ENCODE assay signal across 8 cellular contexts in genomic region chr20:25178563-25179438, GRCh38. TPM values are rescaled to one million over a fixed set of nuclear protein-coding genes. Genes with fewer than 3 reads are reported as not detected.
DNase-seq lines count a peak whose midpoint lies in the region; ATAC-seq, FAIRE-seq and TF ChIP-seq lines count a peak whose summit lies in the region.

No MANE protein-coding gene starts in this region.

- no peaks in the 10 kb centered on the region for H3K36me3 ChIP-seq in Panc1 (ENCODE audit: control insufficient read depth, insufficient read depth, low read length)

- POLR2A ChIA-PET in activated CD4-positive, alpha-beta T cell treated with anti-CD3 and anti-CD28 coated beads for 36 hours (lab: Charles Lee), result no interaction called here
- POLR2A ChIA-PET in Panc1 (lab: Charles Lee), result no interaction called here

- H3K27me3 ChIP-seq in Panc1 (ENCODE audit: control insufficient read depth, insufficient read depth, low read length), result no peaks in the 10 kb centered on the region

- TF ChIP-seq CTCF in Panc1 (IDR thresholded peaks at IDR 0.05), result peak; percentile 95

- H3K4me1 Mint-ChIP-seq in activated CD4-positive, alpha-beta T cell treated with anti-CD3 and anti-CD28 coated beads for 36 hours, result peaks cover 2% of the 10 kb centered on the region

- H3K4me1 ChIP-seq in Panc1 (ENCODE audit: control insufficient read depth, insufficient read depth, low read length), result peaks cover 35% of the 10 kb centered on the region

- H3K27me3 Mint-ChIP-seq in activated CD4-positive, alpha-beta T cell treated with anti-CD3 and anti-CD28 coated beads for 36 hours, result peaks cover 4% of the 10 kb centered on the region

- H3K9me3 ChIP-seq in Panc1 (ENCODE audit: control insufficient read depth, insufficient read depth, low read depth, low read length), result no peaks in the 10 kb centered on the region

- H3K36me3 Mint-ChIP-seq in activated CD4-positive, alpha-beta T cell treated with anti-CD3 and anti-CD28 coated beads for 36 hours (ENCODE audit: low read depth), result peaks cover 3% of the 10 kb centered on the region

- no peak overlapping the region for H3K4me3 Mint-ChIP-seq in activated CD4-positive, alpha-beta T cell treated with anti-CD3 and anti-CD28 coated beads for 36 hours

- CTCF ChIA-PET in activated CD4-positive, alpha-beta T cell treated with anti-CD3 and anti-CD28 coated beads for 36 hours (lab: Charles Lee), result interaction anchor here (0.6 to 2.8 kb wide), 16 partner anchors 8 to 189 kb away, joined by 3 to 8 read pairs (median 4); no protein-coding TSS in a partner anchor
- CTCF ChIA-PET in Panc1 (lab: Charles Lee), result interaction anchor here (0.6 to 1.9 kb wide), 9 partner anchors 48 to 183 kb away, joined by 3 to 11 read pairs (median 4); no protein-coding TSS in a partner anchor

- H3K9me3 Mint-ChIP-seq in activated CD4-positive, alpha-beta T cell treated with anti-CD3 and anti-CD28 coated beads for 36 hours (ENCODE audit: low read depth), result peaks cover 5% of the 10 kb centered on the region

- H3K4me3 ChIP-seq in Panc1 (ENCODE audit: low read depth in 2 of 2, low read length in 2 of 2), result peak overlapping the region in 1 of 2 experiments; percentile 29; a peak in 2 of 4 replicates

- intact Hi-C loops in activated CD4-positive, alpha-beta T cell treated with anti-CD3 and anti-CD28 coated beads for 36 hours (cut with DNase I, micrococcal nuclease), result loop anchor here (1.0 to 2.0 kb wide), 4 partner anchors 94 to 184 kb away; no protein-coding TSS in a partner anchor
- intact Hi-C loops in Panc1 (cut with micrococcal nuclease; ENCODE audit: unreplicated experiment), result loop anchor here (1.0 to 5.0 kb wide), 3 partner anchors 42 to 184 kb away; partner anchors contain the start of gene VSX1

- BruUV-seq in Panc1 (replicated peaks; lab: Mats Ljungman, UMichigan), result no TSS peak

- peak overlapping the region; percentile 76 for H3K27ac ChIP-seq in Panc1 (ENCODE audit: low read length)

- in situ Hi-C loops in Panc1 (cut with HindIII; ENCODE audit: low pct_unique_long_range_greater_than_20kb, low sequenced_read_pairs), result no loop called here

- peak; percentile 15 for DNase-seq in activated CD4-positive, alpha-beta T cell treated with anti-CD3 and anti-CD28 coated beads for 36 hours
- no peak for DNase-seq in activated CD4-positive, alpha-beta T cell treated with anti-CD3 and anti-CD28 coated beads for 1 hour
- peak; percentile 73 for DNase-seq in HTR-8/SVneo (ENCODE audit: insufficient read length, low spot score)
- DNase-seq in Panc1 (ENCODE audit: low read depth, low spot score), result peak; percentile 90
- peak; percentile 91 for DNase-seq in dedifferentiated amniotic fluid mesenchymal stem cell (ENCODE audit: extremely low spot score)
- peak; percentile 66 for DNase-seq in medulla oblongata (ENCODE audit: extremely low spot score)

- no peak overlapping the region for H3K27ac Mint-ChIP-seq in activated CD4-positive, alpha-beta T cell treated with anti-CD3 and anti-CD28 coated beads for 36 hours

- FAIRE-seq in HTR-8/SVneo (lab: Jason Lieb, UNC), result peak; percentile 51

- peak; percentile 74 for ATAC-seq in activated CD4-positive, alpha-beta T cell treated with anti-CD3 and anti-CD28 coated beads for 36 hours
- peak; percentile 93 for ATAC-seq in Panc1
- no peak for ATAC-seq in GM18498 (IDR thresholded peaks at IDR 0.05; ENCODE audit: unreplicated experiment)
- no peak for ATAC-seq in HG03095 (IDR thresholded peaks at IDR 0.05; ENCODE audit: unreplicated experiment)

RNA-seq across cellular contexts. Expression of gene ENTPD6, which starts 16.7 kb away (rescaled TPM):
- 10 to 100 TPM; 34.3 to 41.5 TPM for total RNA-seq in activated CD4-positive, alpha-beta T cell treated with anti-CD3 and anti-CD28 coated beads for 36 hours
- 108 TPM for total RNA-seq in Panc1 (2021; ENCODE audit: unreplicated experiment)
- 99.8 TPM for polyA plus RNA-seq in Panc1 (2012; ENCODE audit: insufficient read length)

Comparison
In these comparisons a context has a peak if more than half of its experiments do, and no peak if none do; other contexts are left out.
1. ATAC-seq: peak in activated CD4-positive, alpha-beta T cell treated with anti-CD3 and anti-CD28 coated beads for 36 hours (single experiment) and Panc1 (single experiment); none in GM18498 (single experiment) and HG03095 (single experiment).